In genomic region chr3:64792458-64792857, GRCh38 we compare ENCODE assay signal across 14 cellular contexts.
DNase-seq lines count a peak whose midpoint lies in the region; ATAC-seq and TF ChIP-seq lines count a peak whose summit lies in the region.
"Had no signal": no experiment of that assay in that cellular context is flagged by ENCODE, and none has a peak within 500 bp of the region (broad histone marks: within the 10 kb centered on the region; RNA-seq: fewer than 3 reads in every experiment).

No MANE protein-coding gene starts in this region.

- no peak overlapping the region for H3K4me2 ChIP-seq in mesenchymal stem cell (ENCODE audit: low read length, poor library complexity, severe bottlenecking)

- H3K9ac ChIP-seq in mesenchymal stem cell (ENCODE audit: low read length) = no peak overlapping the region

- no peak overlapping the region for H3K23ac ChIP-seq in mesenchymal stem cell (ENCODE audit: low read length in 2 of 2)

- no peak overlapping the region for H3K4ac ChIP-seq in mesenchymal stem cell (ENCODE audit: low read depth in 1 of 2, low read length in 2 of 2)

- no peak overlapping the region for H2AFZ ChIP-seq in mesenchymal stem cell (ENCODE audit: low read depth, low read length)

- H2BK12ac ChIP-seq in mesenchymal stem cell (ENCODE audit: low read length in 2 of 2) = no peak overlapping the region

- no peak overlapping the region for H2BK5ac ChIP-seq in mesenchymal stem cell (ENCODE audit: low read depth, low read length, poor library complexity, severe bottlenecking)

- H3K27me3 ChIP-seq in heart left ventricle (no peaks in the 10 kb centered on the region), mesenchymal stem cell (ENCODE audit: control insufficient read depth in 1 of 2, insufficient read depth in 1 of 2, low read length in 2 of 2) (no peaks in the 10 kb centered on the region), right lobe of liver (no peaks in the 10 kb centered on the region)

- H3K36me3 ChIP-seq in heart left ventricle (no peaks in the 10 kb centered on the region), mesenchymal stem cell (ENCODE audit: control insufficient read depth in 1 of 2, insufficient read depth in 2 of 2, low read depth in 1 of 2, low read length in 2 of 2) (no peaks in the 10 kb centered on the region), right lobe of liver (no peaks in the 10 kb centered on the region)
- H3K36me3 ChIP-seq: HAP-1 had no signal

- no peak overlapping the region for H4K8ac ChIP-seq in mesenchymal stem cell (ENCODE audit: low read length)

- 56 to 63% (median 62%) methylated on average over 3 of the region's 3 CpGs for WGBS in heart left ventricle, 4 donors
- WGBS in mesenchymal stem cell = 95% methylated on average over 3 of the region's 3 CpGs
- 65% methylated on average over 3 of the region's 3 CpGs for WGBS in right lobe of liver (ENCODE audit: insufficient coverage, low coverage, low lambda C conversion rate, missing lambda C conversion rate)

- intact Hi-C loops in heart left ventricle (cut with DNase I) = loop anchor here in 1 of 10 donors (10.0 kb wide), 1 partner anchor 112 kb away; no protein-coding TSS in a partner anchor
- intact Hi-C loops in right lobe of liver (cut with DNase I) = no loop called here

- H3K18ac ChIP-seq in mesenchymal stem cell (ENCODE audit: low read depth in 1 of 2, low read length in 2 of 2) = no peak overlapping the region

- H3K9me3 ChIP-seq in heart left ventricle (no peaks in the 10 kb centered on the region), mesenchymal stem cell (ENCODE audit: control insufficient read depth, low read length) (no peaks in the 10 kb centered on the region), right lobe of liver (no peaks in the 10 kb centered on the region)
- H3K9me3 ChIP-seq: HAP-1 had no signal

- TF ChIP-seq POLR2A in heart left ventricle (IDR thresholded peaks at IDR 0.05) = no peak
- TF ChIP-seq POLR2A in right lobe of liver (IDR thresholded peaks at IDR 0.05) = no peak

- no peak overlapping the region for H3K27ac ChIP-seq in heart left ventricle
- H3K27ac ChIP-seq in mesenchymal stem cell (ENCODE audit: low read length, poor library complexity, severe bottlenecking) = no peak overlapping the region
- no peak overlapping the region for H3K27ac ChIP-seq in right lobe of liver
- H3K27ac ChIP-seq: HL-60 had no signal

- H2BK120ac ChIP-seq in mesenchymal stem cell (ENCODE audit: low read depth, low read length) = no peak overlapping the region

- DNase-seq in amniotic epithelial cell (ENCODE audit: low read depth) (peak; percentile 50), astrocyte of the hippocampus (ENCODE audit: low read depth, low spot score) (peak; percentile 32), heart left ventricle (no peak), mesenchymal stem cell (peak; percentile 10), right lobe of liver (no peak), NCI-H524 (lab: John Stamatoyannopoulos, UW) (no peak), NOMO-1 (lab: John Stamatoyannopoulos, UW; ENCODE audit: unreplicated experiment in 2 of 2) (no peak)
- DNase-seq: C1 segment of cervical spinal cord; Calu3; CD4-positive, alpha-beta T cell; DMS 273 treated with DMSO at 0.1 percent for 48 hours; HFFc6 had no signal

- H3K79me1 ChIP-seq in mesenchymal stem cell (replicated peaks; ENCODE audit: low read length, poor library complexity, severe bottlenecking) = no peaks in the 10 kb centered on the region

- H3K4me1 ChIP-seq in heart left ventricle = peaks cover 0 to 25% (median 6%) of the 10 kb centered on the region in 12 donors
- no peaks in the 10 kb centered on the region for H3K4me1 ChIP-seq in mesenchymal stem cell (ENCODE audit: control insufficient read depth, insufficient read depth, low read depth, low read length)
- H3K4me1 ChIP-seq in right lobe of liver = no peaks in the 10 kb centered on the region
- H3K4me1 ChIP-seq: HAP-1 had no signal

- H2BK15ac ChIP-seq in mesenchymal stem cell (ENCODE audit: low read depth, poor library complexity, severe bottlenecking) = no peak overlapping the region

- TF ChIP-seq CTCF in heart left ventricle (IDR thresholded peaks at IDR 0.05) (no peak), right lobe of liver (IDR thresholded peaks at IDR 0.05) (no peak)

- peak in 3 of 4 donors; percentile 36 to 85 (median 80) for ATAC-seq in heart left ventricle
- ATAC-seq in right lobe of liver = no peak

- no peak overlapping the region for H4K91ac ChIP-seq in mesenchymal stem cell (ENCODE audit: low read length)

- no peak overlapping the region for H2AK5ac ChIP-seq in mesenchymal stem cell (ENCODE audit: low read length, severe bottlenecking)

- H3K14ac ChIP-seq in mesenchymal stem cell (ENCODE audit: low read length in 2 of 2) = no peak overlapping the region

- H3K4me3 ChIP-seq in heart left ventricle (no peak overlapping the region), mesenchymal stem cell (ENCODE audit: insufficient read depth in 1 of 2, low read depth in 1 of 2, low read length in 2 of 2) (no peak overlapping the region), right lobe of liver (no peak overlapping the region)
- H3K4me3 ChIP-seq: HAP-1 had no signal

Comparison
In these comparisons a context has a peak if more than half of its experiments do, and no peak if none do; other contexts are left out.
1. DNase-seq: peak in amniotic epithelial cell (single experiment), astrocyte of the hippocampus (single experiment) and mesenchymal stem cell (single experiment); none in heart left ventricle (0 of 5), right lobe of liver (0 of 3), NCI-H524 (0 of 2) and NOMO-1 (0 of 2).
2. ATAC-seq: peak in heart left ventricle (3 of 4); none in right lobe of liver (0 of 4).